8 cellular contexts compared by ENCODE assay signal in the genomic region with DNA sequence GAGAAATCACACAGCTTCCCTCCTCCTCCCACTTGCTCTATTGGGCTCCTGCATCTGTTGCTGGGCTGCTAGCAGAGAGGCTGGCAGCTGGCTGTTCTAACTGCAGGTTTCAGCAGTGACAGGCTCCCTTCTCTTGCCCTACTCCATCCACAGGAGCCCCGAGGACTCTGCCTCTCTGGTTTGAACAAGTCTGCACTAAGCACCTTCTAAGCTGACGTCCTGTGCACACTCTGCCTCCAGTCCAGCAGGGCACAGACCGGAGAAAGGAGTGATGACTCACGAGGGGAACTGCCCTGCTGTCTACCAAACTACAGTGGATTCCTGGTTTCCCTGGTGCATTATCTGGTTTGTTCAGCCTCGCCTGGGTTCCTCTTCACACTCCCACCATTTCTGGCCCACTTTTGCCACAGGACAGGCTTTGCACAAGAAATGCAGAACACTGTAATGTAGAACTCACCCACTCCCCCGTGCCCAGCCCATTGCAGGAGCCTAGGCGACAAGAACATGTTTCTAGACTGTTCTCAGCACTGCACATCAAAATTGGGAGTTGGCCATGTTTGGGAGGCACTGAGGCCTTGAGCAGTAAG. TPM values are rescaled to one million over a fixed set of nuclear protein-coding genes. Genes with fewer than 3 reads are reported as not detected.
DNase-seq lines count a peak whose midpoint lies in the region; TF ChIP-seq lines count a peak whose summit lies in the region.

No MANE protein-coding gene starts in this region.

- H3K27me3 ChIP-seq in esophagus muscularis mucosa: peaks cover 0 to 14% (median 0%) of the 10 kb centered on the region in 4 donors
- H3K27me3 ChIP-seq in skeletal muscle tissue (ENCODE audit: control insufficient read depth in 3 of 3, insufficient read depth in 3 of 3, low read length in 3 of 3): peaks cover 0 to 14% (median 10%) of the 10 kb centered on the region in 3 donors

- H3K9ac ChIP-seq in skeletal muscle tissue (ENCODE audit: low read depth in 1 of 3, low read length in 3 of 3): peak overlapping the region in 1 of 3 donors; percentile 8

- 58% methylated on average over 7 of the region's 7 CpGs for WGBS in esophagus muscularis mucosa

- intact Hi-C loops in esophagus muscularis mucosa (cut with DNase I): no loop called here

- TF ChIP-seq POLR2A in esophagus muscularis mucosa (IDR thresholded peaks at IDR 0.05; ENCODE audit: low read depth): no peak

- H3K4me3 ChIP-seq in esophagus muscularis mucosa (no peak overlapping the region), skeletal muscle tissue (ENCODE audit: low read length in 3 of 3) (no peak overlapping the region)

- H3K36me3 ChIP-seq in esophagus muscularis mucosa (no peaks in the 10 kb centered on the region), skeletal muscle tissue (ENCODE audit: control insufficient read depth in 3 of 3, insufficient read depth in 3 of 3, low read length in 3 of 3) (no peaks in the 10 kb centered on the region)

- TF ChIP-seq EP300 in esophagus muscularis mucosa (IDR thresholded peaks at IDR 0.05): no peak

- DNase-seq in NCI-H82 (lab: John Stamatoyannopoulos, UW): peak; percentile 31
- DNase-seq in NCI-H82 treated with DMSO at 0.1 percent for 48 hours (lab: John Stamatoyannopoulos, UW; ENCODE audit: unreplicated experiment): no peak
- DNase-seq in SIG-M5 (lab: John Stamatoyannopoulos, UW): peak; percentile 21
- DNase-seq in esophagus muscularis mucosa (ENCODE audit: extremely low spot score): peak; percentile 92
- DNase-seq in NCI-H2081 (lab: John Stamatoyannopoulos, UW): no peak
- DNase-seq in GOT3 (lab: John Stamatoyannopoulos, UW): no peak
- DNase-seq in stimulated activated CD4-positive, alpha-beta T cell treated with anti-CD3 and anti-CD28 coated beads, Interleukin-1b, Interleukin-23, amount 100 ng/mL, for 48 hours: no peak

- peak overlapping the region; percentile 26 to 55 (median 48) for H3K27ac ChIP-seq in esophagus muscularis mucosa (replicated peaks in 1 of 4)
- H3K27ac ChIP-seq in skeletal muscle tissue (ENCODE audit: low read depth, low read length): peak overlapping the region; percentile 50

- H3K4me1 ChIP-seq in esophagus muscularis mucosa (peaks cover 0 to 8% (median 1%) of the 10 kb centered on the region in 4 donors), skeletal muscle tissue (ENCODE audit: control insufficient read depth in 3 of 3, insufficient read depth in 3 of 3, low read length in 3 of 3) (peaks cover 0 to 4% (median 3%) of the 10 kb centered on the region in 3 donors)

- TF ChIP-seq CTCF in esophagus muscularis mucosa (IDR thresholded peaks at IDR 0.05): no peak

- H3K9me3 ChIP-seq in esophagus muscularis mucosa: no peaks in the 10 kb centered on the region
- no peaks in the 10 kb centered on the region for H3K9me3 ChIP-seq in skeletal muscle tissue (ENCODE audit: control insufficient read depth in 3 of 3, low read length in 3 of 3)

RNA-seq across cellular contexts. Expression of a gene that starts 26.0 kb away (rescaled TPM):
- total RNA-seq in esophagus muscularis mucosa (10 to 100 TPM; 14.3 to 34.9 (median 20.9) TPM), skeletal muscle tissue (8.9 TPM)

Comparison
In these comparisons a context has a peak if more than half of its experiments do, and no peak if none do; other contexts are left out.
1. DNase-seq: peak in NCI-H82 (single experiment), SIG-M5 (single experiment) and esophagus muscularis mucosa (single experiment); none in NCI-H82 treated with DMSO at 0.1 percent for 48 hours (single experiment), NCI-H2081 (0 of 2), GOT3 (single experiment) and stimulated activated CD4-positive, alpha-beta T cell treated with anti-CD3 and anti-CD28 coated beads, Interleukin-1b, Interleukin-23, amount 100 ng/mL, for 48 hours (single experiment).